15 cellular contexts compared by ENCODE assay signal in the genomic region with DNA sequence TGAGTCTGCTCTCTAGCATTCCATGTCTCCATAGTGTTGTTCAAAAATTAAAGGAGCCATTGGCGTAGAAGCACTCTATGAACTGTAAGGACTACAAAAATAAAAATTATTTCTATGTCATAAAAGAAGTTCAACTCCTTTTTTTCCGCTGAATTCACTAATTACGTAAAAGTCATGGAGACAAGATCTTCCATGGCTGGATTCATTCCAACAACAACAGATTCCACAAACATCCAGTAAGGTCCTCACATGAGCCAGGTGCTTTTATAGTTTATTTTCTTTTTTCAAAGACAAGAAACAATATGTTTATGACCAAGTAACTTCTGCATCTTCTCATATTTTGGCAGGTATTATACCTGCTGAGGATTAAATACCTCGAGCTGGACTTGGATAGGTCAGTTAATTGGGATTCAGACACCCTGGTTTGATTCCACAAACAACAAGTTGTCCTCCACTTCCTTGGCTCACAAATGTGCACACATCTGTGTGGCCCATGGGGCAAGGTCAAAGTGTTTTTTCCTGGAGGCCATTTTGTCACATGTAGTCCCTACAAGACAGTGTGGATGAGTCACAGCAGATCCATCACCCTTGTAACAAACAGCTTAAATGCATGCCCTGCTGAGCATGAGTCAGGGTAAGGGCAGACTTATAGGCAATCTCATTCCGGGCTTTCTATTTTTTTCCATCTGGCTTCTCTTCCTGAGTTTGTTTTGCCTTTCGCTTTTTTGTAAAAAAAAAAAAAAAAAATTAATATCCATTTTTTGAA.
DNase-seq lines count a peak whose midpoint lies in the region; TF ChIP-seq lines count a peak whose summit lies in the region.
"Had no signal": no experiment of that assay in that cellular context is flagged by ENCODE, and none has a peak within 500 bp of the region (broad histone marks: within the 10 kb centered on the region; RNA-seq: fewer than 3 reads in every experiment).

No MANE protein-coding gene starts in this region.

- DNase-seq in A673 (ENCODE audit: low spot score), result peak; percentile 46
- peak; percentile 62 for DNase-seq in ELR (ENCODE audit: low read depth)
- no peak for DNase-seq in activated CD4-positive, alpha-beta memory T cell treated with anti-CD3 and anti-CD28 coated beads, Interleukin-2, amount 10 ng/mL, durations not matched to agents 7 days and 5 days
- peak; percentile 70 for DNase-seq in foreskin melanocyte
- DNase-seq in SIG-M5 (lab: John Stamatoyannopoulos, UW), result no peak
- DNase-seq in GM10266 (ENCODE audit: extremely low spot score), result no peak
- DNase-seq in posterior cingulate gyrus, result no peak
- DNase-seq in NCI-H510A (lab: John Stamatoyannopoulos, UW), result no peak
- DNase-seq: activated gamma-delta T cell treated with Interleukin-2 at 50 U/mL for 16 hours; CD4-positive, alpha-beta T cell; KBM-7; NCI-H2107; WERI-Rb-1 had no signal

- no peak overlapping the region for H3K27ac ChIP-seq in A673 (ENCODE audit: low read depth, low read length, poor library complexity, severe bottlenecking)
- H3K27ac ChIP-seq: Peyer's patch, WERI-Rb-1 had no signal

- CTCF ChIA-PET in A673 (lab: Charles Lee), result no interaction called here
- CTCF ChIA-PET in activated CD4-positive, alpha-beta memory T cell treated with anti-CD3 and anti-CD28 coated beads, Interleukin-2, amount 10 ng/mL, durations not matched to agents 7 days and 5 days (lab: Charles Lee), result interaction anchor here (0.7 kb wide), 1 partner anchor 250 kb away, joined by 3 read pairs; no protein-coding TSS in a partner anchor

- H3K9me3 ChIP-seq in A673 (ENCODE audit: low read depth, low read length, poor library complexity, severe bottlenecking), result no peaks in the 10 kb centered on the region
- H3K9me3 ChIP-seq: Peyer's patch had no signal

- H3K9me3 Mint-ChIP-seq in activated CD4-positive, alpha-beta memory T cell treated with anti-CD3 and anti-CD28 coated beads, Interleukin-2, amount 10 ng/mL, durations not matched to agents 7 days and 5 days, result peaks cover 9% of the 10 kb centered on the region

- POLR2A ChIA-PET in A673 (lab: Charles Lee; ENCODE audit: low non-redundant PET), result no interaction called here
- POLR2A ChIA-PET in activated CD4-positive, alpha-beta memory T cell treated with anti-CD3 and anti-CD28 coated beads, Interleukin-2, amount 10 ng/mL, durations not matched to agents 7 days and 5 days (lab: Charles Lee), result no interaction called here

- H3K36me3 ChIP-seq in A673 (ENCODE audit: insufficient read depth, low read length, poor library complexity, severe bottlenecking), result no peaks in the 10 kb centered on the region
- H3K36me3 ChIP-seq: Peyer's patch, WERI-Rb-1 had no signal

- H3K27me3 Mint-ChIP-seq in activated CD4-positive, alpha-beta memory T cell treated with anti-CD3 and anti-CD28 coated beads, Interleukin-2, amount 10 ng/mL, durations not matched to agents 7 days and 5 days, result no peaks in the 10 kb centered on the region
- H3K27me3 Mint-ChIP-seq: CD4-positive, alpha-beta T cell; dendritic cell treated with granulocyte-macrophage colony-stimulating factor and Interleukin-4, amounts not matched to agents 40 ng/mL and 50 ng/mL, for 4 days had no signal

- H3K4me3 Mint-ChIP-seq in activated CD4-positive, alpha-beta memory T cell treated with anti-CD3 and anti-CD28 coated beads, Interleukin-2, amount 10 ng/mL, durations not matched to agents 7 days and 5 days, result no peak overlapping the region
- H3K4me3 Mint-ChIP-seq: CD4-positive, alpha-beta T cell; dendritic cell treated with granulocyte-macrophage colony-stimulating factor and Interleukin-4, amounts not matched to agents 40 ng/mL and 50 ng/mL, for 4 days had no signal

- H3K27ac Mint-ChIP-seq in activated CD4-positive, alpha-beta memory T cell treated with anti-CD3 and anti-CD28 coated beads, Interleukin-2, amount 10 ng/mL, durations not matched to agents 7 days and 5 days, result peak overlapping the region; percentile 13
- H3K27ac Mint-ChIP-seq: CD4-positive, alpha-beta T cell; dendritic cell treated with granulocyte-macrophage colony-stimulating factor and Interleukin-4, amounts not matched to agents 40 ng/mL and 50 ng/mL, for 4 days had no signal

- intact Hi-C loops in A673 (cut with micrococcal nuclease; ENCODE audit: unreplicated experiment), result no loop called here
- intact Hi-C loops in posterior cingulate gyrus (cut with DNase I), result no loop called here

- peaks cover 35% of the 10 kb centered on the region for H3K4me1 Mint-ChIP-seq in activated CD4-positive, alpha-beta memory T cell treated with anti-CD3 and anti-CD28 coated beads, Interleukin-2, amount 10 ng/mL, durations not matched to agents 7 days and 5 days

- H3K36me3 Mint-ChIP-seq in activated CD4-positive, alpha-beta memory T cell treated with anti-CD3 and anti-CD28 coated beads, Interleukin-2, amount 10 ng/mL, durations not matched to agents 7 days and 5 days (ENCODE audit: low read depth), result peaks cover 22% of the 10 kb centered on the region

- H3K4me3 ChIP-seq in A673 (ENCODE audit: low read depth, low read length, poor library complexity, severe bottlenecking), result no peak overlapping the region
- H3K4me3 ChIP-seq: Peyer's patch had no signal

- no peaks in the 10 kb centered on the region for H3K4me1 ChIP-seq in A673 (ENCODE audit: insufficient read depth, low read length, poor library complexity, severe bottlenecking)
- H3K4me1 ChIP-seq: Peyer's patch had no signal

- H3K27me3 ChIP-seq in A673 (replicated peaks; ENCODE audit: insufficient read depth, low read depth, low read length, poor library complexity), result no peaks in the 10 kb centered on the region
- H3K27me3 ChIP-seq: Peyer's patch had no signal

- TF ChIP-seq CTCF in A673 (conservative IDR thresholded peaks at IDR 0.05; ENCODE audit: low read depth, low read length), result no peak
- no peak for TF ChIP-seq CTCF in GM10266 (IDR thresholded peaks at IDR 0.05; ENCODE audit: control insufficient read depth, insufficient read depth, low read depth, missing control alignments)

- BruUV-seq in A673 (replicated peaks; lab: Mats Ljungman, UMichigan), result no TSS peak

Comparison
In these comparisons a context has a peak if more than half of its experiments do, and no peak if none do; other contexts are left out.
1. DNase-seq: peak in A673 (single experiment), ELR (single experiment) and foreskin melanocyte (single experiment); none in activated CD4-positive, alpha-beta memory T cell treated with anti-CD3 and anti-CD28 coated beads, Interleukin-2, amount 10 ng/mL, durations not matched to agents 7 days and 5 days (single experiment), SIG-M5 (single experiment), GM10266 (single experiment), posterior cingulate gyrus (0 of 10) and NCI-H510A (single experiment).